Comparison of ENCODE assay signal across 21 cellular contexts in genomic region chr9:126827227-126827626, GRCh38. TPM values are rescaled to one million over a fixed set of nuclear protein-coding genes. Genes with fewer than 3 reads are reported as not detected.
DNase-seq lines count a peak whose midpoint lies in the region; ATAC-seq and TF ChIP-seq lines count a peak whose summit lies in the region.
"Had no signal": no experiment of that assay in that cellular context is flagged by ENCODE, and none has a peak within 500 bp of the region (broad histone marks: within the 10 kb centered on the region; RNA-seq: fewer than 3 reads in every experiment).

No MANE protein-coding gene starts in this region.

- no peak overlapping the region for H4K91ac ChIP-seq in trophoblast cell (ENCODE audit: low read depth, low read length)

- TF ChIP-seq CTCF in Caco-2 (IDR thresholded peaks at IDR 0.05; ENCODE audit: insufficient read depth in 1 of 2, low read depth in 1 of 2, low read length in 1 of 2, severe bottlenecking in 1 of 2, unreplicated experiment in 1 of 2): no peak
- no peak for TF ChIP-seq CTCF in esophagus muscularis mucosa (IDR thresholded peaks at IDR 0.05)

- no peak overlapping the region for H3K14ac ChIP-seq in trophoblast cell (ENCODE audit: low read length)

- no peak overlapping the region for H3K18ac ChIP-seq in trophoblast cell (ENCODE audit: low read length)

- H3K4me1 ChIP-seq in Caco-2 (peaks cover 15% of the 10 kb centered on the region), esophagus muscularis mucosa (peaks cover 6 to 12% (median 7%) of the 10 kb centered on the region in 4 donors), trophoblast cell (ENCODE audit: control insufficient read depth in 1 of 2, insufficient read depth in 2 of 2, low read length in 2 of 2) (peaks cover 0 to 1% of the 10 kb centered on the region in 2 experiments)

- H3K4ac ChIP-seq in trophoblast cell (ENCODE audit: low read depth, low read length): no peak overlapping the region

- H3K23ac ChIP-seq in trophoblast cell (ENCODE audit: low read length): peak overlapping the region; percentile 85

- H3K36me3 ChIP-seq in Caco-2 (ENCODE audit: control insufficient read depth, insufficient read depth, low read length) (no peaks in the 10 kb centered on the region), esophagus muscularis mucosa (peaks cover under 1 to 44% (median 12%) of the 10 kb centered on the region in 4 donors), trophoblast cell (ENCODE audit: control insufficient read depth in 1 of 2, insufficient read depth in 2 of 2, low read length in 2 of 2) (peaks cover 6 to 7% of the 10 kb centered on the region in 2 experiments)

- H3K4me2 ChIP-seq in trophoblast cell (ENCODE audit: low read length): no peak overlapping the region
- H3K4me2 ChIP-seq: A549; BLaER1 treated with 17β-estradiol and CSF1 and Interleukin-3, amounts not matched to agents 10 nM and 100 nM had no signal

- H3K4me3 ChIP-seq in Caco-2 (ENCODE audit: low read depth, low read length): no peak overlapping the region
- no peak overlapping the region for H3K4me3 ChIP-seq in esophagus muscularis mucosa
- H3K4me3 ChIP-seq in trophoblast cell (ENCODE audit: low read depth, low read length): no peak overlapping the region
- H3K4me3 ChIP-seq: A549; BLaER1 treated with 17β-estradiol and CSF1 and Interleukin-3, amounts not matched to agents 10 nM and 100 nM; GM12878 had no signal

- H3K9ac ChIP-seq in trophoblast cell (ENCODE audit: low read length): no peak overlapping the region
- H3K9ac ChIP-seq: BLaER1 treated with 17β-estradiol and CSF1 and Interleukin-3, amounts not matched to agents 10 nM and 100 nM had no signal

- H4K12ac ChIP-seq in trophoblast cell (ENCODE audit: low read depth, low read length): no peak overlapping the region

- TF ChIP-seq POLR2A in esophagus muscularis mucosa (IDR thresholded peaks at IDR 0.05; ENCODE audit: low read depth): no peak

- H3K9me3 ChIP-seq in Caco-2 (no peaks in the 10 kb centered on the region), esophagus muscularis mucosa (no peaks in the 10 kb centered on the region), trophoblast cell (ENCODE audit: insufficient read depth, low read depth, low read length) (no peaks in the 10 kb centered on the region)
- H3K9me3 ChIP-seq: A549; BLaER1 treated with 17β-estradiol and CSF1 and Interleukin-3, amounts not matched to agents 10 nM and 100 nM had no signal

- intact Hi-C loops in Caco-2 (cut with micrococcal nuclease; ENCODE audit: unreplicated experiment): no loop called here
- intact Hi-C loops in esophagus muscularis mucosa (cut with DNase I): no loop called here

- peaks cover 29% of the 10 kb centered on the region for H3K4me1 Mint-ChIP-seq in Caco-2 (ENCODE audit: low read depth, unreplicated experiment)

- H2BK5ac ChIP-seq in trophoblast cell (ENCODE audit: low read depth, low read length, poor library complexity): no peak overlapping the region

- H3K36me3 Mint-ChIP-seq in Caco-2 (ENCODE audit: insufficient read depth, unreplicated experiment): peaks cover 32% of the 10 kb centered on the region

- H3K27ac ChIP-seq in esophagus muscularis mucosa (replicated peaks in 1 of 4) (no peak overlapping the region), trophoblast cell (ENCODE audit: low read depth, low read length) (no peak overlapping the region)
- H3K27ac ChIP-seq: 22Rv1; A549; BLaER1 treated with 17β-estradiol and CSF1 and Interleukin-3, amounts not matched to agents 10 nM and 100 nM; C4-2B had no signal

- CTCF ChIA-PET in Caco-2 (lab: Charles Lee): no interaction called here

- no peak overlapping the region for H3K4me3 Mint-ChIP-seq in Caco-2 (ENCODE audit: unreplicated experiment)
- H3K4me3 Mint-ChIP-seq: B cell; CD4-positive, alpha-beta T cell; CD8-positive, alpha-beta T cell had no signal

- no peak overlapping the region for H2AFZ ChIP-seq in trophoblast cell (ENCODE audit: insufficient read depth, low read length, poor library complexity)

- H2AK5ac ChIP-seq in trophoblast cell (ENCODE audit: low read length): no peak overlapping the region

- no peak for DNase-seq in Caco-2
- peak; percentile 31 for DNase-seq in esophagus muscularis mucosa (ENCODE audit: extremely low spot score)
- DNase-seq in trophoblast cell: no peak
- DNase-seq in NCI-H1417 (lab: John Stamatoyannopoulos, UW): no peak
- DNase-seq: AML-193; CD4-positive, alpha-beta T cell; CD8-positive, alpha-beta T cell; DMS 273 treated with DMSO at 0.1 percent for 48 hours; DMS153; DMS53; DMS79; DND-41; EL; GDM1 had no signal

- H3K27me3 ChIP-seq in Caco-2 (replicated peaks; ENCODE audit: control insufficient read depth, insufficient read depth, low read length) (no peaks in the 10 kb centered on the region), esophagus muscularis mucosa (no peaks in the 10 kb centered on the region), trophoblast cell (ENCODE audit: insufficient read depth, low read length) (no peaks in the 10 kb centered on the region)
- H3K27me3 ChIP-seq: BLaER1 treated with 17β-estradiol and CSF1 and Interleukin-3, amounts not matched to agents 10 nM and 100 nM had no signal

- no peak overlapping the region for H2BK120ac ChIP-seq in trophoblast cell (ENCODE audit: insufficient read depth, low read length, poor library complexity)

- POLR2A ChIA-PET in Caco-2 (lab: Charles Lee): no interaction called here

- no TSS peak for BruUV-seq in Caco-2 (replicated peaks; lab: Mats Ljungman, UMichigan)

- no peak overlapping the region for H2BK12ac ChIP-seq in trophoblast cell (ENCODE audit: low read length)

- ATAC-seq in HG03354 (IDR thresholded peaks at IDR 0.05; ENCODE audit: poor library complexity, severe bottlenecking, unreplicated experiment): no peak
- ATAC-seq: A549; CD8-positive, alpha-beta T cell; GM12878 had no signal

- no peak for TF ChIP-seq EP300 in esophagus muscularis mucosa (IDR thresholded peaks at IDR 0.05)

- WGBS in esophagus muscularis mucosa: 93% methylated on average over 7 of the region's 7 CpGs
- no CpG with 5 or more reads among the region's 7 CpGs for WGBS in trophoblast cell (ENCODE audit: extremely low coverage, insufficient coverage, insufficient read length)

- H3K79me1 ChIP-seq in trophoblast cell (ENCODE audit: low read length): no peaks in the 10 kb centered on the region

- H3K9me3 Mint-ChIP-seq in Caco-2 (ENCODE audit: unreplicated experiment): no peaks in the 10 kb centered on the region
- H3K9me3 Mint-ChIP-seq: CD4-positive, alpha-beta T cell; CD8-positive, alpha-beta T cell had no signal

- no peaks in the 10 kb centered on the region for H3K79me2 ChIP-seq in trophoblast cell (ENCODE audit: control insufficient read depth, insufficient read depth, low read length, poor library complexity)

- H3K27ac Mint-ChIP-seq in Caco-2 (ENCODE audit: unreplicated experiment): peak overlapping the region; percentile 59
- H3K27ac Mint-ChIP-seq: B cell; CD4-positive, alpha-beta T cell; CD8-positive, alpha-beta T cell had no signal

- no peaks in the 10 kb centered on the region for H3K27me3 Mint-ChIP-seq in Caco-2 (ENCODE audit: insufficient read depth, unreplicated experiment)
- H3K27me3 Mint-ChIP-seq: B cell; CD4-positive, alpha-beta T cell had no signal

- no peak overlapping the region for H4K8ac ChIP-seq in trophoblast cell (ENCODE audit: low read depth, low read length)

RNA-seq across cellular contexts. Expression of gene ZBTB43, which starts 22.4 kb away (rescaled TPM):
- 17.7 and 18.5 TPM in 2 replicates for total RNA-seq in Caco-2 (2022)
- total RNA-seq in esophagus muscularis mucosa: 1 to 10 TPM; 8.7 to 9.9 (median 9.4) TPM
- 10.3 and 10.5 TPM in 2 replicates for polyA plus RNA-seq in trophoblast cell (2013)

RNA-seq across cellular contexts. Expression of gene ZBTB34, which starts 33.2 kb away (rescaled TPM):
- 16.8 and 17.1 TPM in 2 replicates for total RNA-seq in Caco-2 (2022)
- 10 to 100 TPM; 10.4 to 16.8 (median 12.6) TPM for total RNA-seq in esophagus muscularis mucosa
- polyA plus RNA-seq in trophoblast cell (2013): 9.6 and 9.9 TPM in 2 replicates
